In genomic region chr21:42057861-42058437, GRCh38 we compare ENCODE assay signal across 15 cellular contexts. TPM values are rescaled to one million over a fixed set of nuclear protein-coding genes. Genes with fewer than 3 reads are reported as not detected.
DNase-seq lines count a peak whose midpoint lies in the region; ATAC-seq and TF ChIP-seq lines count a peak whose summit lies in the region.
"Had no signal": no experiment of that assay in that cellular context is flagged by ENCODE, and none has a peak within 500 bp of the region (broad histone marks: within the 10 kb centered on the region; RNA-seq: fewer than 3 reads in every experiment).

No MANE protein-coding gene starts in this region.

- H3K36me3 Mint-ChIP-seq in stimulated activated naive B cell treated with anti-CD40 and anti-IgM and Interleukin-4, amounts not matched to agents 10 μg/mL and 1 μg/mL and 100 μg/mL, for 72 hours: no peaks in the 10 kb centered on the region
- H3K36me3 Mint-ChIP-seq in CD14-positive monocyte: no peaks in the 10 kb centered on the region

- no peaks in the 10 kb centered on the region for H3K27me3 Mint-ChIP-seq in stimulated activated naive B cell treated with anti-CD40 and anti-IgM and Interleukin-4, amounts not matched to agents 10 μg/mL and 1 μg/mL and 100 μg/mL, for 72 hours
- H3K27me3 Mint-ChIP-seq in CD14-positive monocyte (ENCODE audit: low read depth in 3 of 3): peaks cover 2 to 9% (median 3%) of the 10 kb centered on the region in 3 donors

- no peak overlapping the region for H3K4me3 Mint-ChIP-seq in stimulated activated naive B cell treated with anti-CD40 and anti-IgM and Interleukin-4, amounts not matched to agents 10 μg/mL and 1 μg/mL and 100 μg/mL, for 72 hours
- no peak overlapping the region for H3K4me3 Mint-ChIP-seq in CD14-positive monocyte

- no peak for ATAC-seq in stimulated activated naive B cell treated with anti-CD40 and anti-IgM and Interleukin-4, amounts not matched to agents 10 μg/mL and 1 μg/mL and 100 μg/mL, for 72 hours (replicated peaks)
- ATAC-seq in activated CD4-positive, CD25-positive, alpha-beta regulatory T cell treated with anti-CD3 and anti-CD28 coated beads, Interleukin-2, amount 50 U/mL, for 24 hours: no peak
- ATAC-seq: stimulated activated naive CD8-positive, alpha-beta T cell treated with anti-CD3 and anti-CD28 coated beads, Interleukin-15, Interleukin-2, amounts not matched to agents 100 U/mL and 50 U/mL, for 24 hours had no signal

- TF ChIP-seq CTCF in CD14-positive monocyte (IDR thresholded peaks at IDR 0.05): no peak

- peak overlapping the region; percentile 6 for H3K27ac Mint-ChIP-seq in stimulated activated naive B cell treated with anti-CD40 and anti-IgM and Interleukin-4, amounts not matched to agents 10 μg/mL and 1 μg/mL and 100 μg/mL, for 72 hours
- peak overlapping the region in 2 of 7 donors; percentile 21 to 46 for H3K27ac Mint-ChIP-seq in CD14-positive monocyte

- intact Hi-C loops in CD14-positive monocyte (cut with micrococcal nuclease): loop anchor here in 1 of 2 donors (5.0 kb wide), 1 partner anchor 46 kb away; the partner anchor contains the start of gene ZBTB21

- H3K4me1 Mint-ChIP-seq in stimulated activated naive B cell treated with anti-CD40 and anti-IgM and Interleukin-4, amounts not matched to agents 10 μg/mL and 1 μg/mL and 100 μg/mL, for 72 hours: peaks cover 46 to 51% of the 10 kb centered on the region in 2 donors
- peaks cover 53% of the 10 kb centered on the region for H3K4me1 Mint-ChIP-seq in CD14-positive monocyte

- DNase-seq in DMS79 treated with DMSO at 0.1 percent for 48 hours (lab: John Stamatoyannopoulos, UW): peak; percentile 82
- peak; percentile 24 for DNase-seq in RPMI7951 (ENCODE audit: low read depth)
- peak; percentile 34 for DNase-seq in hepatic stellate cell (ENCODE audit: low spot score)
- no peak for DNase-seq in stimulated activated naive B cell treated with anti-CD40 and anti-IgM and Interleukin-4, amounts not matched to agents 10 μg/mL and 1 μg/mL and 100 μg/mL, for 72 hours
- no peak for DNase-seq in CD14-positive monocyte (ENCODE audit: low spot score)
- no peak for DNase-seq in stimulated activated CD4-positive, alpha-beta T cell treated with anti-CD3 and anti-CD28 coated beads, Interleukin-4, amount 100 ng/mL, for 4 hours
- DNase-seq: NCI-H226; SIG-M5; stimulated activated CD4-positive, alpha-beta T cell treated with anti-CD3 and anti-CD28 coated beads, Interleukin-4, amount 100 ng/mL, for 1 hour; stimulated activated naive CD8-positive, alpha-beta T cell treated with anti-CD3 and anti-CD28 coated beads, Interleukin-15, Interleukin-2, amounts not matched to agents 100 U/mL and 50 U/mL, for 24 hours had no signal

- H3K9me3 Mint-ChIP-seq in stimulated activated naive B cell treated with anti-CD40 and anti-IgM and Interleukin-4, amounts not matched to agents 10 μg/mL and 1 μg/mL and 100 μg/mL, for 72 hours: no peaks in the 10 kb centered on the region
- H3K9me3 Mint-ChIP-seq in CD14-positive monocyte: peaks cover 0 to 2% (median 0%) of the 10 kb centered on the region in 7 donors

RNA-seq across cellular contexts. Expression of gene UMODL1, which starts 13.2 kb away (rescaled TPM):
- total RNA-seq in RPMI7951 (2014; rRNA removed; shearing (Covaris generic)): not detected in 2 replicates
- not detected for polyA plus RNA-seq in CD14-positive monocyte
- total RNA-seq: dermis microvascular lymphatic vessel endothelial cell, H1, renal cortical epithelial cell had no signal
- polyA plus RNA-seq: adipose tissue, H1 had no signal

RNA-seq across cellular contexts. Expression of gene ZBTB21, which starts 47.8 kb away (rescaled TPM):
- 13.4 and 15.7 TPM in 2 replicates for total RNA-seq in RPMI7951 (2014; rRNA removed; shearing (Covaris generic))
- 1 to 10 TPM; 4.7 to 7.2 TPM for polyA plus RNA-seq in CD14-positive monocyte

Comparison
In these comparisons a context has a peak if more than half of its experiments do, and no peak if none do; other contexts are left out.
1. DNase-seq: peak in DMS79 treated with DMSO at 0.1 percent for 48 hours (single experiment), RPMI7951 (single experiment) and hepatic stellate cell (single experiment); none in stimulated activated naive B cell treated with anti-CD40 and anti-IgM and Interleukin-4, amounts not matched to agents 10 μg/mL and 1 μg/mL and 100 μg/mL, for 72 hours (single experiment), CD14-positive monocyte (single experiment) and stimulated activated CD4-positive, alpha-beta T cell treated with anti-CD3 and anti-CD28 coated beads, Interleukin-4, amount 100 ng/mL, for 4 hours (0 of 2).